13 cellular contexts compared by ENCODE assay signal in genomic region chr2:221965806-221966205, GRCh38.
DNase-seq lines count a peak whose midpoint lies in the region; TF ChIP-seq lines count a peak whose summit lies in the region.
"Had no signal": no experiment of that assay in that cellular context is flagged by ENCODE, and none has a peak within 500 bp of the region (broad histone marks: within the 10 kb centered on the region; RNA-seq: fewer than 3 reads in every experiment).

No MANE protein-coding gene starts in this region.

- no peak overlapping the region for H3K27ac ChIP-seq in MM.1S (ENCODE audit: low read length)
- H3K27ac ChIP-seq: A549, C4-2B had no signal

- no peak for TF ChIP-seq CTCF in MM.1S (IDR thresholded peaks at IDR 0.05; ENCODE audit: low read length)

- no peaks in the 10 kb centered on the region for H3K36me3 ChIP-seq in MM.1S (replicated peaks; ENCODE audit: insufficient read depth, low read length)
- H3K36me3 ChIP-seq: BE2C had no signal

- no peak overlapping the region for H2AFZ ChIP-seq in MM.1S (ENCODE audit: low read length)

- no peaks in the 10 kb centered on the region for H3F3A ChIP-seq in MM.1S (ENCODE audit: insufficient read depth, low read length)

- no peaks in the 10 kb centered on the region for H3K9me3 ChIP-seq in MM.1S (replicated peaks; ENCODE audit: insufficient read depth, low read length)
- H3K9me3 ChIP-seq: A549, BE2C had no signal

- H3K9me2 ChIP-seq in MM.1S (replicated peaks; ENCODE audit: insufficient read depth, low read length), result no peaks in the 10 kb centered on the region

- DNase-seq in NCI-H2171 treated with DMSO at 0.1 percent for 48 hours (lab: John Stamatoyannopoulos, UW) (peak; percentile 30), NCI-H2171 (lab: John Stamatoyannopoulos, UW) (no peak), MM.1S (peak; percentile 1), NCI-H69 (lab: John Stamatoyannopoulos, UW) (peak; percentile 31), myocyte (ENCODE audit: low read depth) (peak; percentile 12), NCI-H524 treated with DMSO at 0.1 percent for 48 hours (lab: John Stamatoyannopoulos, UW) (no peak), NCI-H1694 (lab: John Stamatoyannopoulos, UW) (no peak), MV-4-11 (lab: John Stamatoyannopoulos, UW) (no peak)
- DNase-seq: BE2C; CD4-positive, alpha-beta memory T cell; IMR-90 had no signal

- H4K20me1 ChIP-seq in MM.1S (ENCODE audit: insufficient read depth, low read length), result no peaks in the 10 kb centered on the region

- no peak overlapping the region for H3K4me2 ChIP-seq in MM.1S (ENCODE audit: low read depth, low read length)
- H3K4me2 ChIP-seq: A549 had no signal

- H3K9ac ChIP-seq in MM.1S (ENCODE audit: low read length), result no peak overlapping the region

- H3K4me3 ChIP-seq in MM.1S (ENCODE audit: low read length), result no peak overlapping the region
- H3K4me3 ChIP-seq: A549 had no signal

- H3K27me3 ChIP-seq in MM.1S (replicated peaks; ENCODE audit: insufficient read depth, low read length), result no peaks in the 10 kb centered on the region
- H3K27me3 ChIP-seq: BE2C had no signal

- no peaks in the 10 kb centered on the region for H3K4me1 ChIP-seq in MM.1S (ENCODE audit: low read length)
- H3K4me1 ChIP-seq: A549, BE2C had no signal

- no peaks in the 10 kb centered on the region for H3K79me2 ChIP-seq in MM.1S (ENCODE audit: low read length)

Comparison
In these comparisons a context has a peak if more than half of its experiments do, and no peak if none do; other contexts are left out.
1. DNase-seq: peak in NCI-H2171 treated with DMSO at 0.1 percent for 48 hours (single experiment), MM.1S (single experiment), NCI-H69 (single experiment) and myocyte (single experiment); none in NCI-H2171 (single experiment), NCI-H524 treated with DMSO at 0.1 percent for 48 hours (single experiment), NCI-H1694 (single experiment) and MV-4-11 (single experiment).